In the genomic region with DNA sequence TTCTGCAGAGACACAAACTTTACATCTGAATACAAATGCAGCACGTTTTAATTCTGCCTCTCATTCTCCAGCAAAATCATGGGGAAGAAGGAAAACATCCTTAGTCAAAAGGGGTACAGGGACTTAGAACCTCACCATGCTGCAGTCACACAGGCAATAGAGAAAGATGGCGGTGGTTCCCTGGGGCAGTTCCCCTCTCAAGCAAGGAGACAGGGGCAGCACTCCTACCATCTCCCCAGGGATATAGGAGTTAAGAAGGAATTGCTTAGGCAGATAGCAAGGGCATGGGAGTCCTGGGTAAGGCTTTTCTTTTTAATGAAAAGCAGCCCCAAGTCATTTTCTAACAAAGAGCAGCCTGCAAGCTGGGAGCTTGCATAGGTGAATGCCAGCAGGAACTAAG, we compare ENCODE assay signal across 22 cellular contexts.
DNase-seq lines count a peak whose midpoint lies in the region; ATAC-seq, FAIRE-seq and TF ChIP-seq lines count a peak whose summit lies in the region.
"Had no signal": no experiment of that assay in that cellular context is flagged by ENCODE, and none has a peak within 500 bp of the region (broad histone marks: within the 10 kb centered on the region; RNA-seq: fewer than 3 reads in every experiment).

No MANE protein-coding gene starts in this region.

- no peak overlapping the region for H3K9ac ChIP-seq in BLaER1 treated with 17β-estradiol and CSF1 and Interleukin-3, amounts not matched to agents 10 nM and 100 nM
- H3K9ac ChIP-seq in HUES64 (ENCODE audit: low read depth, low read length): no peak overlapping the region; the same call in 1 of the 2 replicates
- peak overlapping the region; percentile 81 for H3K9ac ChIP-seq in astrocyte (ENCODE audit: low read length)

- H3K27me3 ChIP-seq in BLaER1 treated with 17β-estradiol and CSF1 and Interleukin-3, amounts not matched to agents 10 nM and 100 nM: no peaks in the 10 kb centered on the region
- H3K27me3 ChIP-seq in HUES64 (ENCODE audit: insufficient read depth, low read length) (no peaks in the 10 kb centered on the region), astrocyte (ENCODE audit: insufficient read depth, low read length) (no peaks in the 10 kb centered on the region), tibial artery (no peaks in the 10 kb centered on the region)
- H3K27me3 ChIP-seq: hepatocyte, pancreas had no signal

- no peak for DNase-seq in astrocyte (ENCODE audit: low read depth)
- peak; percentile 22 for DNase-seq in myocyte (ENCODE audit: low read depth)
- no peak for DNase-seq in T-helper 2 cell
- DNase-seq in activated CD8-positive, alpha-beta T cell treated with anti-CD3 and anti-CD28 coated beads for 36 hours: no peak
- DNase-seq in superior temporal gyrus (ENCODE audit: extremely low spot score): no peak
- no peak for DNase-seq in tibial artery
- DNase-seq: activated CD4-positive, alpha-beta T cell treated with anti-CD3 and anti-CD28 coated beads, Interleukin-2, amount 50 U/mL, for 4 hours; activated gamma-delta T cell; CD8-positive, alpha-beta T cell; cortex of kidney; islet precursor cell; naive B cell; NCI-H1417; pancreas had no signal

- H4K20me1 ChIP-seq in BLaER1 treated with 17β-estradiol and CSF1 and Interleukin-3, amounts not matched to agents 10 nM and 100 nM: no peaks in the 10 kb centered on the region
- H4K20me1 ChIP-seq in astrocyte (ENCODE audit: insufficient read depth, low read length): no peaks in the 10 kb centered on the region

- H3K36me3 ChIP-seq in BLaER1 treated with 17β-estradiol and CSF1 and Interleukin-3, amounts not matched to agents 10 nM and 100 nM: no peaks in the 10 kb centered on the region
- H3K36me3 ChIP-seq in HUES64 (ENCODE audit: insufficient read depth, low read length) (no peaks in the 10 kb centered on the region), astrocyte (ENCODE audit: insufficient read depth, low read length) (no peaks in the 10 kb centered on the region), tibial artery (no peaks in the 10 kb centered on the region)
- H3K36me3 ChIP-seq: pancreas had no signal

- H3K9me3 ChIP-seq in BLaER1 treated with 17β-estradiol and CSF1 and Interleukin-3, amounts not matched to agents 10 nM and 100 nM (replicated peaks in 1 of 11): no peaks in the 10 kb centered on the region
- H3K9me3 ChIP-seq in HUES64 (ENCODE audit: insufficient read depth, low read depth, low read length) (no peaks in the 10 kb centered on the region), astrocyte (ENCODE audit: insufficient read depth, low read depth, low read length) (no peaks in the 10 kb centered on the region), tibial artery (no peaks in the 10 kb centered on the region)
- H3K9me3 ChIP-seq: pancreas had no signal

- no peak for ATAC-seq in activated CD8-positive, alpha-beta T cell treated with anti-CD3 and anti-CD28 coated beads for 36 hours
- ATAC-seq: CD8-positive, alpha-beta T cell; HepG2; pancreas; sciatic nerve had no signal

- H3K36me3 Mint-ChIP-seq in astrocyte (ENCODE audit: low read depth, unreplicated experiment): no peaks in the 10 kb centered on the region
- H3K36me3 Mint-ChIP-seq in activated CD8-positive, alpha-beta T cell treated with anti-CD3 and anti-CD28 coated beads for 36 hours (ENCODE audit: low read depth): no peaks in the 10 kb centered on the region
- H3K36me3 Mint-ChIP-seq: CD8-positive, alpha-beta T cell; naive B cell had no signal

- peaks cover 0 to 27% (median 22%) of the 10 kb centered on the region in 10 experiments; a peak in 12 of 20 replicates for H3K4me1 ChIP-seq in BLaER1 treated with 17β-estradiol and CSF1 and Interleukin-3, amounts not matched to agents 10 nM and 100 nM
- H3K4me1 ChIP-seq in HUES64 (ENCODE audit: insufficient read depth, low read length) (peaks cover 45% of the 10 kb centered on the region), astrocyte (ENCODE audit: insufficient read depth, low read length) (peaks cover 30% of the 10 kb centered on the region), tibial artery (peaks cover 0 to 18% (median 0%) of the 10 kb centered on the region in 4 donors)
- H3K4me1 ChIP-seq: pancreas had no signal

- H3K4me2 ChIP-seq in BLaER1 treated with 17β-estradiol and CSF1 and Interleukin-3, amounts not matched to agents 10 nM and 100 nM: peak overlapping the region in 8 of 11 experiments; percentile 18 to 64 (median 46); a peak in 15 of 22 replicates
- peak overlapping the region; percentile 75 for H3K4me2 ChIP-seq in astrocyte (ENCODE audit: low read length)
- H3K4me2 ChIP-seq: hepatocyte had no signal

- peak overlapping the region; percentile 56 for H3K27ac Mint-ChIP-seq in astrocyte (ENCODE audit: unreplicated experiment)
- H3K27ac Mint-ChIP-seq in activated CD8-positive, alpha-beta T cell treated with anti-CD3 and anti-CD28 coated beads for 36 hours: no peak overlapping the region
- H3K27ac Mint-ChIP-seq: CD8-positive, alpha-beta T cell; T-helper 2 cell treated with Interferon-gamma antibody and Interleukin-4, amounts not matched to agents 5 μg/mL and 100 μg/mL, for 36 hours had no signal

- intact Hi-C loops in activated CD8-positive, alpha-beta T cell treated with anti-CD3 and anti-CD28 coated beads for 36 hours (cut with micrococcal nuclease): no loop called here
- intact Hi-C loops in tibial artery (cut with DNase I; ENCODE audit: low total_unique reads): no loop called here

- H3K27me3 Mint-ChIP-seq in astrocyte (ENCODE audit: low read depth, unreplicated experiment): no peaks in the 10 kb centered on the region
- no peaks in the 10 kb centered on the region for H3K27me3 Mint-ChIP-seq in activated CD8-positive, alpha-beta T cell treated with anti-CD3 and anti-CD28 coated beads for 36 hours

- 59% methylated on average over 2 of the region's 2 CpGs for WGBS in HUES64

- H3K4me3 Mint-ChIP-seq in astrocyte (ENCODE audit: unreplicated experiment): no peak overlapping the region
- H3K4me3 Mint-ChIP-seq in activated CD8-positive, alpha-beta T cell treated with anti-CD3 and anti-CD28 coated beads for 36 hours: no peak overlapping the region
- H3K4me3 Mint-ChIP-seq: CD8-positive, alpha-beta T cell; naive B cell; T-helper 2 cell treated with Interferon-gamma antibody and Interleukin-4, amounts not matched to agents 5 μg/mL and 100 μg/mL, for 36 hours had no signal

- no peaks in the 10 kb centered on the region for H3K9me3 Mint-ChIP-seq in astrocyte (ENCODE audit: unreplicated experiment)
- no peaks in the 10 kb centered on the region for H3K9me3 Mint-ChIP-seq in activated CD8-positive, alpha-beta T cell treated with anti-CD3 and anti-CD28 coated beads for 36 hours
- H3K9me3 Mint-ChIP-seq: CD8-positive, alpha-beta T cell; T-helper 2 cell treated with Interferon-gamma antibody and Interleukin-4, amounts not matched to agents 5 μg/mL and 100 μg/mL, for 36 hours had no signal

- no peak overlapping the region for H3K4me3 ChIP-seq in BLaER1 treated with 17β-estradiol and CSF1 and Interleukin-3, amounts not matched to agents 10 nM and 100 nM
- H3K4me3 ChIP-seq in HUES64 (ENCODE audit: low read length) (peak overlapping the region; percentile 30; the same call in 1 of the 2 replicates), astrocyte (ENCODE audit: insufficient read depth, low read depth, low read length) (peak overlapping the region; percentile 57), tibial artery (no peak overlapping the region)
- H3K4me3 ChIP-seq: hepatocyte, lung, pancreas had no signal

- H2AFZ ChIP-seq in astrocyte (ENCODE audit: low read depth, low read length): no peak overlapping the region
- H2AFZ ChIP-seq: hepatocyte had no signal

- no peak overlapping the region for H3K27ac ChIP-seq in BLaER1 treated with 17β-estradiol and CSF1 and Interleukin-3, amounts not matched to agents 10 nM and 100 nM
- H3K27ac ChIP-seq in HUES64 (ENCODE audit: low read depth, low read length) (peak overlapping the region; percentile 89), astrocyte (ENCODE audit: low read depth, low read length) (peak overlapping the region; percentile 71), tibial artery (no peak overlapping the region)
- H3K27ac ChIP-seq: hepatocyte, pancreas had no signal

- CTCF ChIA-PET in activated CD8-positive, alpha-beta T cell treated with anti-CD3 and anti-CD28 coated beads for 36 hours (lab: Charles Lee): no interaction called here

- POLR2A ChIA-PET in activated CD8-positive, alpha-beta T cell treated with anti-CD3 and anti-CD28 coated beads for 36 hours (lab: Charles Lee): no interaction called here

- H3K79me2 ChIP-seq in astrocyte (ENCODE audit: insufficient read depth, low read length): peaks cover 8% of the 10 kb centered on the region
- H3K79me2 ChIP-seq: hepatocyte had no signal

- peaks cover 34% of the 10 kb centered on the region for H3K4me1 Mint-ChIP-seq in astrocyte (ENCODE audit: low read depth, unreplicated experiment)
- no peaks in the 10 kb centered on the region for H3K4me1 Mint-ChIP-seq in activated CD8-positive, alpha-beta T cell treated with anti-CD3 and anti-CD28 coated beads for 36 hours (ENCODE audit: low read depth)
- H3K4me1 Mint-ChIP-seq: naive B cell had no signal

- TF ChIP-seq CTCF in astrocyte (IDR thresholded peaks at IDR 0.05; ENCODE audit: insufficient read depth, low read depth, low read length) (no peak), tibial artery (IDR thresholded peaks at IDR 0.05) (no peak)
- TF ChIP-seq CTCF in activated CD8-positive, alpha-beta T cell treated with anti-CD3 and anti-CD28 coated beads for 36 hours (IDR thresholded peaks at IDR 0.05): no peak

- no peak for FAIRE-seq in astrocyte (lab: Jason Lieb, UNC)
- FAIRE-seq: GM12892, HepG2, pancreas had no signal

Comparison
In these comparisons a context has a peak if more than half of its experiments do, and no peak if none do; other contexts are left out.
1. H3K27ac ChIP-seq: peak in HUES64 (single experiment) and astrocyte (single experiment); none in BLaER1 treated with 17β-estradiol and CSF1 and Interleukin-3, amounts not matched to agents 10 nM and 100 nM (0 of 11) and tibial artery (0 of 2).
2. H3K4me3 ChIP-seq: peak in HUES64 (single experiment) and astrocyte (single experiment); none in BLaER1 treated with 17β-estradiol and CSF1 and Interleukin-3, amounts not matched to agents 10 nM and 100 nM (0 of 10) and tibial artery (0 of 2).